11 cellular contexts compared by ENCODE assay signal in genomic region chr1:110347182-110347893, GRCh38. TPM values are rescaled to one million over a fixed set of nuclear protein-coding genes. Genes with fewer than 3 reads are reported as not detected.
DNase-seq lines count a peak whose midpoint lies in the region; ATAC-seq and TF ChIP-seq lines count a peak whose summit lies in the region.
"Had no signal": no experiment of that assay in that cellular context is flagged by ENCODE, and none has a peak within 500 bp of the region (broad histone marks: within the 10 kb centered on the region; RNA-seq: fewer than 3 reads in every experiment).

No MANE protein-coding gene starts in this region.

- no peak overlapping the region for H2BK12ac ChIP-seq in trophoblast cell (ENCODE audit: low read length)

- H3K4me2 ChIP-seq in trophoblast cell (ENCODE audit: low read length), result no peak overlapping the region

- H4K91ac ChIP-seq in trophoblast cell (ENCODE audit: low read depth, low read length), result no peak overlapping the region

- H3K4me1 ChIP-seq in HUES48 (ENCODE audit: control insufficient read depth, insufficient read depth, low read length) (peaks cover 44% of the 10 kb centered on the region), trophoblast cell (ENCODE audit: control insufficient read depth in 1 of 2, insufficient read depth in 2 of 2, low read length in 2 of 2) (peaks cover 0 to 4% of the 10 kb centered on the region in 2 experiments)

- H3K27ac ChIP-seq in HUES48 (ENCODE audit: low read depth, low read length) (peak overlapping the region; percentile 43), trophoblast cell (ENCODE audit: low read depth, low read length) (no peak overlapping the region)
- no peak overlapping the region for H3K27ac ChIP-seq in CD4-positive, alpha-beta T cell (ENCODE audit: low read depth, low read length)
- H3K27ac ChIP-seq: gastroesophageal sphincter had no signal

- no peak overlapping the region for H4K12ac ChIP-seq in trophoblast cell (ENCODE audit: low read depth, low read length)

- 0 out of 2 replicates have a peak overlapping the region, but pooled peaks have one; percentile 9 for H3K4me3 ChIP-seq in HUES48 (ENCODE audit: low read depth, low read length)
- peak overlapping the region; percentile 39 for H3K4me3 ChIP-seq in trophoblast cell (ENCODE audit: low read depth, low read length)
- H3K4me3 ChIP-seq: gastroesophageal sphincter had no signal

- H3K27me3 ChIP-seq in HUES48 (ENCODE audit: control insufficient read depth, insufficient read depth, low read length) (no peaks in the 10 kb centered on the region), trophoblast cell (ENCODE audit: insufficient read depth, low read length) (no peaks in the 10 kb centered on the region)
- H3K27me3 ChIP-seq in CD4-positive, alpha-beta T cell (ENCODE audit: control insufficient read depth, insufficient read depth, low read length), result no peaks in the 10 kb centered on the region
- H3K27me3 ChIP-seq: gastroesophageal sphincter had no signal

- H3K27me3 Mint-ChIP-seq in activated CD4-positive, alpha-beta memory T cell treated with anti-CD3 and anti-CD28 coated beads, Interleukin-2, amount 10 ng/mL, durations not matched to agents 7 days and 5 days, result no peaks in the 10 kb centered on the region
- H3K27me3 Mint-ChIP-seq in activated CD4-positive, alpha-beta memory T cell treated with anti-CD3 and anti-CD28 coated beads for 36 hours, result no peaks in the 10 kb centered on the region
- no peaks in the 10 kb centered on the region for H3K27me3 Mint-ChIP-seq in central memory CD8-positive, alpha-beta T cell
- no peaks in the 10 kb centered on the region for H3K27me3 Mint-ChIP-seq in CD4-positive, alpha-beta T cell

- peaks cover 2% of the 10 kb centered on the region for H3K79me2 ChIP-seq in trophoblast cell (ENCODE audit: control insufficient read depth, insufficient read depth, low read length, poor library complexity)

- H3K79me1 ChIP-seq in trophoblast cell (ENCODE audit: low read length), result no peaks in the 10 kb centered on the region

- no CpG with 5 or more reads among the region's 14 CpGs for WGBS in trophoblast cell (ENCODE audit: extremely low coverage, insufficient coverage, insufficient read length)

- no peak overlapping the region for H4K8ac ChIP-seq in trophoblast cell (ENCODE audit: low read depth, low read length)

- H3K23ac ChIP-seq in trophoblast cell (ENCODE audit: low read length), result no peak overlapping the region

- H3K36me3 ChIP-seq in HUES48 (ENCODE audit: control insufficient read depth, insufficient read depth, low read length) (peaks cover 80% of the 10 kb centered on the region), trophoblast cell (ENCODE audit: control insufficient read depth in 1 of 2, insufficient read depth in 2 of 2, low read length in 2 of 2) (peaks cover 7 to 11% of the 10 kb centered on the region in 2 experiments)

- no peak overlapping the region for H2AFZ ChIP-seq in trophoblast cell (ENCODE audit: insufficient read depth, low read length, poor library complexity)

- H3K4me1 Mint-ChIP-seq in activated CD4-positive, alpha-beta memory T cell treated with anti-CD3 and anti-CD28 coated beads, Interleukin-2, amount 10 ng/mL, durations not matched to agents 7 days and 5 days, result peaks cover 90% of the 10 kb centered on the region
- peaks cover 88% of the 10 kb centered on the region for H3K4me1 Mint-ChIP-seq in activated CD4-positive, alpha-beta memory T cell treated with anti-CD3 and anti-CD28 coated beads for 36 hours (ENCODE audit: low read depth)
- H3K4me1 Mint-ChIP-seq in central memory CD8-positive, alpha-beta T cell, result peaks cover 82% of the 10 kb centered on the region
- peaks cover 98% of the 10 kb centered on the region for H3K4me1 Mint-ChIP-seq in CD4-positive, alpha-beta T cell (ENCODE audit: low read depth)

- no peak overlapping the region for H3K14ac ChIP-seq in trophoblast cell (ENCODE audit: low read length)

- no peak overlapping the region for H2BK120ac ChIP-seq in trophoblast cell (ENCODE audit: insufficient read depth, low read length, poor library complexity)

- TF ChIP-seq CTCF in CD4-positive, alpha-beta T cell (IDR thresholded peaks at IDR 0.05), result no peak

- no peak overlapping the region for H2AK5ac ChIP-seq in trophoblast cell (ENCODE audit: low read length)

- H2BK5ac ChIP-seq in trophoblast cell (ENCODE audit: low read depth, low read length, poor library complexity), result no peak overlapping the region

- POLR2A ChIA-PET in activated CD4-positive, alpha-beta memory T cell treated with anti-CD3 and anti-CD28 coated beads, Interleukin-2, amount 10 ng/mL, durations not matched to agents 7 days and 5 days (lab: Charles Lee), result interaction anchor here (0.7 to 6.6 kb wide), 3 partner anchors 8 to 136 kb away, joined by 3 to 85 read pairs (median 5); partner anchors contain the start of gene RBM15
- POLR2A ChIA-PET in activated CD4-positive, alpha-beta memory T cell treated with anti-CD3 and anti-CD28 coated beads for 36 hours (lab: Charles Lee), result interaction anchor here (1.9 kb wide), 1 partner anchor 9 kb away, joined by 7 read pairs; no protein-coding TSS in a partner anchor
- POLR2A ChIA-PET in CD4-positive, alpha-beta T cell (lab: Charles Lee), result interaction anchor here (4.2 kb wide), 1 partner anchor 8 kb away, joined by 25 read pairs; the partner anchor contains the start of gene RBM15

- no peak overlapping the region for H3K18ac ChIP-seq in trophoblast cell (ENCODE audit: low read length)

- no peak for DNase-seq in activated CD4-positive, alpha-beta memory T cell treated with anti-CD3 and anti-CD28 coated beads, Interleukin-2, amount 10 ng/mL, durations not matched to agents 7 days and 5 days
- DNase-seq in activated CD4-positive, alpha-beta memory T cell treated with anti-CD3 and anti-CD28 coated beads for 36 hours, result no peak
- no peak for DNase-seq in central memory CD8-positive, alpha-beta T cell (ENCODE audit: low spot score in 2 of 2)
- DNase-seq in trophoblast cell, result peak in 1 of 2 donors; percentile 8
- DNase-seq in CD4-positive, alpha-beta T cell, result no peak
- DNase-seq: NCI-H1436 treated with DMSO at 0.1 percent for 48 hours, small intestine had no signal

- CTCF ChIA-PET in activated CD4-positive, alpha-beta memory T cell treated with anti-CD3 and anti-CD28 coated beads, Interleukin-2, amount 10 ng/mL, durations not matched to agents 7 days and 5 days (lab: Charles Lee), result interaction anchor here (1.1 to 2.2 kb wide), 3 partner anchors 113 to 150 kb away, joined by 3 to 7 read pairs (median 4); no protein-coding TSS in a partner anchor
- CTCF ChIA-PET in activated CD4-positive, alpha-beta memory T cell treated with anti-CD3 and anti-CD28 coated beads for 36 hours (lab: Charles Lee), result interaction anchor here (1.7 to 2.5 kb wide), 2 partner anchors 65 to 139 kb away, joined by 4 to 10 read pairs; no protein-coding TSS in a partner anchor
- CTCF ChIA-PET in CD4-positive, alpha-beta T cell (lab: Charles Lee), result no interaction called here

- H3K9me3 ChIP-seq in HUES48 (ENCODE audit: control insufficient read depth, insufficient read depth, low read length), result no peaks in the 10 kb centered on the region
- H3K9me3 ChIP-seq in trophoblast cell (ENCODE audit: insufficient read depth, low read depth, low read length), result no peaks in the 10 kb centered on the region
- H3K9me3 ChIP-seq in CD4-positive, alpha-beta T cell (ENCODE audit: control insufficient read depth, low read length), result no peaks in the 10 kb centered on the region
- H3K9me3 ChIP-seq: gastroesophageal sphincter had no signal

- no peak overlapping the region for H3K4me3 Mint-ChIP-seq in activated CD4-positive, alpha-beta memory T cell treated with anti-CD3 and anti-CD28 coated beads, Interleukin-2, amount 10 ng/mL, durations not matched to agents 7 days and 5 days
- H3K4me3 Mint-ChIP-seq in activated CD4-positive, alpha-beta memory T cell treated with anti-CD3 and anti-CD28 coated beads for 36 hours, result no peak overlapping the region
- peak overlapping the region; percentile 60 for H3K4me3 Mint-ChIP-seq in central memory CD8-positive, alpha-beta T cell
- H3K4me3 Mint-ChIP-seq in CD4-positive, alpha-beta T cell, result no peak overlapping the region

- no peaks in the 10 kb centered on the region for H3K9me3 Mint-ChIP-seq in activated CD4-positive, alpha-beta memory T cell treated with anti-CD3 and anti-CD28 coated beads, Interleukin-2, amount 10 ng/mL, durations not matched to agents 7 days and 5 days
- H3K9me3 Mint-ChIP-seq in activated CD4-positive, alpha-beta memory T cell treated with anti-CD3 and anti-CD28 coated beads for 36 hours, result no peaks in the 10 kb centered on the region
- H3K9me3 Mint-ChIP-seq in central memory CD8-positive, alpha-beta T cell, result no peaks in the 10 kb centered on the region
- H3K9me3 Mint-ChIP-seq in CD4-positive, alpha-beta T cell, result no peaks in the 10 kb centered on the region

- intact Hi-C loops in activated CD4-positive, alpha-beta memory T cell treated with anti-CD3 and anti-CD28 coated beads for 36 hours (cut with micrococcal nuclease), result no loop called here
- intact Hi-C loops in CD4-positive, alpha-beta T cell (cut with DNase I, micrococcal nuclease), result loop anchor here in 1 of 2 experiments (10.0 kb wide), 1 partner anchor 617 kb away; the partner anchor contains the start of gene LRIF1

- H3K27ac Mint-ChIP-seq in activated CD4-positive, alpha-beta memory T cell treated with anti-CD3 and anti-CD28 coated beads, Interleukin-2, amount 10 ng/mL, durations not matched to agents 7 days and 5 days, result peak overlapping the region; percentile 32
- H3K27ac Mint-ChIP-seq in activated CD4-positive, alpha-beta memory T cell treated with anti-CD3 and anti-CD28 coated beads for 36 hours, result no peak overlapping the region
- H3K27ac Mint-ChIP-seq in central memory CD8-positive, alpha-beta T cell (ENCODE audit: low read depth), result peak overlapping the region; percentile 75
- H3K27ac Mint-ChIP-seq in CD4-positive, alpha-beta T cell, result no peak overlapping the region

- ATAC-seq in central memory CD8-positive, alpha-beta T cell (replicated peaks; ENCODE audit: extremely low read depth, poor library complexity, severe bottlenecking), result no peak
- ATAC-seq in GM19463 (IDR thresholded peaks at IDR 0.05; ENCODE audit: unreplicated experiment) (no peak), GM21528 (IDR thresholded peaks at IDR 0.05; ENCODE audit: low FRiP score, unreplicated experiment) (no peak)
- ATAC-seq in CD4-positive, alpha-beta T cell (ENCODE audit: poor library complexity), result no peak
- ATAC-seq: gastroesophageal sphincter had no signal

- H3K4ac ChIP-seq in trophoblast cell (ENCODE audit: low read depth, low read length), result no peak overlapping the region

- H3K36me3 Mint-ChIP-seq in activated CD4-positive, alpha-beta memory T cell treated with anti-CD3 and anti-CD28 coated beads, Interleukin-2, amount 10 ng/mL, durations not matched to agents 7 days and 5 days (ENCODE audit: low read depth), result peaks cover 79% of the 10 kb centered on the region
- H3K36me3 Mint-ChIP-seq in activated CD4-positive, alpha-beta memory T cell treated with anti-CD3 and anti-CD28 coated beads for 36 hours, result peaks cover 60% of the 10 kb centered on the region
- peaks cover 44% of the 10 kb centered on the region for H3K36me3 Mint-ChIP-seq in central memory CD8-positive, alpha-beta T cell (ENCODE audit: insufficient read depth)
- H3K36me3 Mint-ChIP-seq in CD4-positive, alpha-beta T cell (ENCODE audit: low read depth), result peaks cover 70% of the 10 kb centered on the region

- H3K9ac ChIP-seq in HUES48 (ENCODE audit: low read depth, low read length) (no peak overlapping the region), trophoblast cell (ENCODE audit: low read length) (no peak overlapping the region)

RNA-seq across cellular contexts. Expression of gene RBM15, which starts 8.2 kb away (rescaled TPM):
- total RNA-seq in activated CD4-positive, alpha-beta memory T cell treated with anti-CD3 and anti-CD28 coated beads, Interleukin-2, amount 10 ng/mL, durations not matched to agents 7 days and 5 days, result 10 to 100 TPM; 63.4 to 68.1 TPM
- total RNA-seq in activated CD4-positive, alpha-beta memory T cell treated with anti-CD3 and anti-CD28 coated beads for 36 hours, result 10 to 100 TPM; 59.1 to 60.2 TPM
- 11.4 and 11.5 TPM in 2 replicates for polyA plus RNA-seq in trophoblast cell (2013)
- 10 to 100 TPM; 49.4 to 49.7 TPM for total RNA-seq in CD4-positive, alpha-beta T cell

RNA-seq across cellular contexts. Expression of gene SLC16A4, which starts 43.5 kb away (rescaled TPM):
- total RNA-seq in activated CD4-positive, alpha-beta memory T cell treated with anti-CD3 and anti-CD28 coated beads, Interleukin-2, amount 10 ng/mL, durations not matched to agents 7 days and 5 days, result under 1 TPM; 0.35 to 0.55 TPM
- total RNA-seq in activated CD4-positive, alpha-beta memory T cell treated with anti-CD3 and anti-CD28 coated beads for 36 hours, result under 1 TPM; 0.19 to 0.48 TPM
- polyA plus RNA-seq in trophoblast cell (2013), result 3.6 and 3.7 TPM in 2 replicates
- total RNA-seq in CD4-positive, alpha-beta T cell, result not detected

Comparison
In these comparisons a context has a peak if more than half of its experiments do, and no peak if none do; other contexts are left out.
1. H3K27ac Mint-ChIP-seq: peak in activated CD4-positive, alpha-beta memory T cell treated with anti-CD3 and anti-CD28 coated beads, Interleukin-2, amount 10 ng/mL, durations not matched to agents 7 days and 5 days (single experiment) and central memory CD8-positive, alpha-beta T cell (single experiment); none in activated CD4-positive, alpha-beta memory T cell treated with anti-CD3 and anti-CD28 coated beads for 36 hours (single experiment) and CD4-positive, alpha-beta T cell (single experiment).